In genomic region chr7:140170375-140170774, GRCh38 we compare ENCODE assay signal across 13 cellular contexts.
"Had no signal": no experiment of that assay in that cellular context is flagged by ENCODE, and none has a peak within 500 bp of the region (broad histone marks: within the 10 kb centered on the region; RNA-seq: fewer than 3 reads in every experiment).

No MANE protein-coding gene starts in this region.

- H3K4me3 ChIP-seq: suprapubic skin had no signal

- H3K27me3 ChIP-seq: suprapubic skin had no signal

- H3K36me3 Mint-ChIP-seq: type B pancreatic cell had no signal

- H3K9me3 Mint-ChIP-seq: activated naive CD4-positive, alpha-beta T cell treated with anti-CD3 and anti-CD28 coated beads, Interleukin-2, amount 10 ng/mL, durations not matched to agents 7 days and 5 days; activated T-helper 2 cell treated with anti-CD3 and anti-CD28 coated beads, Interferon-gamma antibody, Interleukin-2, Interleukin-4, amounts not matched to agents 10 μg/mL and 5 μg/mL and 100 μg/mL, durations not matched to agents 14 hours and 24 hours and 36 hours; stimulated activated naive CD8-positive, alpha-beta T cell treated with anti-CD3 and anti-CD28 coated beads, Interleukin-15, Interleukin-2, amounts not matched to agents 100 ng/mL and 50 ng/mL, for 24 hours; T-helper 2 cell treated with Interferon-gamma antibody and Interleukin-4, amounts not matched to agents 5 μg/mL and 100 μg/mL, for 36 hours; type B pancreatic cell had no signal

- H3K36me3 ChIP-seq: suprapubic skin had no signal

- DNase-seq: activated naive CD4-positive, alpha-beta T cell treated with anti-CD3 and anti-CD28 coated beads, Interleukin-2, amount 10 ng/mL, durations not matched to agents 7 days and 5 days; caudate nucleus; cortex of kidney; effector memory CD4-positive, alpha-beta T cell; foreskin melanocyte; left ventricle myocardium superior had no signal

- H3K27me3 Mint-ChIP-seq: activated naive CD4-positive, alpha-beta T cell treated with anti-CD3 and anti-CD28 coated beads, Interleukin-2, amount 10 ng/mL, durations not matched to agents 7 days and 5 days; stimulated activated naive CD8-positive, alpha-beta T cell treated with anti-CD3 and anti-CD28 coated beads, Interleukin-15, Interleukin-2, amounts not matched to agents 100 ng/mL and 50 ng/mL, for 24 hours; type B pancreatic cell had no signal

- H3K27ac Mint-ChIP-seq: activated naive CD4-positive, alpha-beta T cell treated with anti-CD3 and anti-CD28 coated beads, Interleukin-2, amount 10 ng/mL, durations not matched to agents 7 days and 5 days; activated T-helper 2 cell treated with anti-CD3 and anti-CD28 coated beads, Interferon-gamma antibody, Interleukin-2, Interleukin-4, amounts not matched to agents 10 μg/mL and 5 μg/mL and 100 μg/mL, durations not matched to agents 14 hours and 24 hours and 36 hours; stimulated activated naive CD8-positive, alpha-beta T cell treated with anti-CD3 and anti-CD28 coated beads, Interleukin-15, Interleukin-2, amounts not matched to agents 100 ng/mL and 50 ng/mL, for 24 hours; T-helper 2 cell treated with Interferon-gamma antibody and Interleukin-4, amounts not matched to agents 5 μg/mL and 100 μg/mL, for 36 hours; type B pancreatic cell had no signal

- H3K4me3 Mint-ChIP-seq: activated naive CD4-positive, alpha-beta T cell treated with anti-CD3 and anti-CD28 coated beads, Interleukin-2, amount 10 ng/mL, durations not matched to agents 7 days and 5 days; stimulated activated naive CD8-positive, alpha-beta T cell treated with anti-CD3 and anti-CD28 coated beads, Interleukin-15, Interleukin-2, amounts not matched to agents 100 ng/mL and 50 ng/mL, for 24 hours; T-helper 2 cell treated with Interferon-gamma antibody and Interleukin-4, amounts not matched to agents 5 μg/mL and 100 μg/mL, for 36 hours; type B pancreatic cell had no signal

- ATAC-seq: left ventricle myocardium superior, sciatic nerve had no signal

- H3K27ac ChIP-seq: epithelial cell of prostate, suprapubic skin had no signal

- H3K9me3 ChIP-seq: suprapubic skin had no signal
